ENCODE assay signal across 1 cellular context in the genomic region with DNA sequence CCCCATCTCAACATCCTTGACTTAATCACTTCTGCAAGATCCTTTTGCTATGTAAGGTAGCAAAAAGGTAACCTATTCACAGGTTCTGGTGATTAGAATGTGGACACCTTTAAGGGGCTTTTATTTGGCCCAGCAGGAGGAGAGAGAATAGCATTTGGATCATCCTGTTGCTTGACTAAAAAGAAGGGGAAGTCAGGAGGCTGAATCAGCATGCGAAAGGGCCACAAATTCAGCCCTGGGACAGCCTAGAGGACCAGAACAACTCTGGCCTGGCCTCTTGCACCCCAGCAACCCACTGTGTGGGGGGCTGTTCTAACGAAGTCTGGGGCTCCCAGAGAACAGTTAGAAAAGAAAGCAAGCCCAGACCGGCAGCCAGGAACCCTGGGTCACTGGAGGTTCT.
TF ChIP-seq lines count a peak whose summit lies in the region.

No MANE protein-coding gene starts in this region.

TF ChIP-seq in GM12878, 131 proteins besides CTCF, POLR2A, EP300 and RAD21:
- no peak for TF ChIP-seq E2F8 (IDR thresholded peaks at IDR 0.05; ENCODE audit: low read depth, partially characterized antibody)
- TF ChIP-seq SREBF2 (IDR thresholded peaks at IDR 0.05; ENCODE audit: low read length) = no peak
- TF ChIP-seq SMAD5 (IDR thresholded peaks at IDR 0.05; ENCODE audit: low read depth) = no peak
- no peak for TF ChIP-seq ZBTB40 (IDR thresholded peaks at IDR 0.05; ENCODE audit: borderline replicate concordance)
- TF ChIP-seq MEF2B (IDR thresholded peaks at IDR 0.05; ENCODE audit: partially characterized antibody, poor library complexity, severe bottlenecking) = no peak
- no peak for TF ChIP-seq RAD51 (IDR thresholded peaks at IDR 0.05)
- TF ChIP-seq ZZZ3 (IDR thresholded peaks at IDR 0.05; ENCODE audit: control insufficient read depth, insufficient read length, low read depth) = no peak
- TF ChIP-seq ZNF622 (IDR thresholded peaks at IDR 0.05) = no peak
- no peak for TF ChIP-seq RUNX3 (IDR thresholded peaks at IDR 0.05; ENCODE audit: low read length)
- TF ChIP-seq, protein P1, sequence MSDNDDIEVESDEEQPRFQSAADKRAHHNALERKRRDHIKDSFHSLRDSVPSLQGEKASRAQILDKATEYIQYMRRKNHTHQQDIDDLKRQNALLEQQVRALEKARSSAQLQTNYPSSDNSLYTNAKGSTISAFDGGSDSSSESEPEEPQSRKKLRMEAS (IDR thresholded peaks at IDR 0.05; ENCODE audit: low read depth, low read length) = no peak
- no peak for TF ChIP-seq ZNF207 (IDR thresholded peaks at IDR 0.05; ENCODE audit: borderline replicate concordance)
- no peak for TF ChIP-seq E4F1 (IDR thresholded peaks at IDR 0.05; ENCODE audit: borderline replicate concordance, partially characterized antibody)
- TF ChIP-seq NR2F1 (conservative IDR thresholded peaks at IDR 0.05) = no peak
- no peak for TF ChIP-seq CHD1 (IDR thresholded peaks at IDR 0.05; ENCODE audit: low read depth, low read length)
- TF ChIP-seq PRDM15 (CRISPR knock-in tag; IDR thresholded peaks at IDR 0.05) = no peak
- TF ChIP-seq, protein P2, sequence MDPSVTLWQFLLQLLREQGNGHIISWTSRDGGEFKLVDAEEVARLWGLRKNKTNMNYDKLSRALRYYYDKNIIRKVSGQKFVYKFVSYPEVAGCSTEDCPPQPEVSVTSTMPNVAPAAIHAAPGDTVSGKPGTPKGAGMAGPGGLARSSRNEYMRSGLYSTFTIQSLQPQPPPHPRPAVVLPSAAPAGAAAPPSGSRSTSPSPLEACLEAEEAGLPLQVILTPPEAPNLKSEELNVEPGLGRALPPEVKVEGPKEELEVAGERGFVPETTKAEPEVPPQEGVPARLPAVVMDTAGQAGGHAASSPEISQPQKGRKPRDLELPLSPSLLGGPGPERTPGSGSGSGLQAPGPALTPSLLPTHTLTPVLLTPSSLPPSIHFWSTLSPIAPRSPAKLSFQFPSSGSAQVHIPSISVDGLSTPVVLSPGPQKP (IDR thresholded peaks at IDR 0.05; ENCODE audit: low read depth, low read length) = no peak
- no peak for TF ChIP-seq BACH1 (IDR thresholded peaks at IDR 0.05; ENCODE audit: borderline replicate concordance)
- TF ChIP-seq MTA2 (IDR thresholded peaks at IDR 0.05; ENCODE audit: low read depth) = no peak
- no peak for TF ChIP-seq TCF7 (IDR thresholded peaks at IDR 0.05; ENCODE audit: borderline replicate concordance)
TF ChIP-seq in GM12878: peak in this region for 0.
